ENCODE assay signal across 18 cellular contexts in the genomic region with DNA sequence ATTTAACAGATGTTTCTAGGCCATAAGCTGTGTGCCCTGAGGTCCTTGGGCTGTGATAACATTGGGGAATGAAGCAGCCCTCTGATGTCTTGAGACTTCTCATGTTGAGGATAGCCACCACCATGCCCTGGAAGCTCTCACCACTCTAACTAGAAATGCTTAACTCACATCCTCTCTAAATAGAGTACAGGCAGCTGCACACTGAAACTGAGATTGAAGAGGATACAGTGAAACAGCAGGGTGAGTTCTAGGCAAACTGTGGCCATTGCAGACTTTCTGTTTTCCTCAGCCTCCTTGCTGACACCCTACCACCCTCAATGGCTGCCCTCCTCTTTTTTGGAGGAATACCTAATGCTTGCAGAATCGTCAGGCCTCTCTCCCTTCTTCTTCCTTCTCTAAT. TPM values are rescaled to one million over a fixed set of nuclear protein-coding genes. Genes with fewer than 3 reads are reported as not detected.
A peak's percentile ranks its signal among the peaks of the same experiment; 100 is the strongest.
DNase-seq lines count a peak whose midpoint lies in the region; ATAC-seq and TF ChIP-seq lines count a peak whose summit lies in the region.
"Had no signal": no experiment of that assay in that cellular context is flagged by ENCODE, and none has a peak within 500 bp of the region (broad histone marks: within the 10 kb centered on the region; RNA-seq: fewer than 3 reads in every experiment).

No MANE protein-coding gene starts in this region.

- DNase-seq in GM20000 (ENCODE audit: low spot score) (peak; percentile 15), hypothalamus (lab: John Stamatoyannopoulos, UW) (no peak), substantia nigra (lab: John Stamatoyannopoulos, UW) (no peak), NOMO-1 (lab: John Stamatoyannopoulos, UW; ENCODE audit: unreplicated experiment in 2 of 2) (no peak), mucosa of descending colon (no peak)
- DNase-seq: activated CD4-positive, CD25-positive, alpha-beta regulatory T cell treated with anti-CD3 and anti-CD28 coated beads, Interleukin-2, amount 50 U/mL, for 72 hours; activated naive CD8-positive, alpha-beta T cell treated with anti-CD3 and anti-CD28 coated beads, Interleukin-2, amount 50 U/mL, for 24 hours; foreskin keratinocyte; Kasumi-1; mesenchymal stem cell; natural killer cell; NCI-H1436; stimulated activated CD4-positive, alpha-beta T cell treated with anti-CD3 and anti-CD28 coated beads, Interleukin-4, amount 100 ng/mL, for 1 hour; uterus had no signal

- no peaks in the 10 kb centered on the region for H3K36me3 ChIP-seq in mucosa of descending colon (ENCODE audit: low read depth)
- H3K36me3 ChIP-seq: uterus had no signal

- H3K4me3 ChIP-seq in mucosa of descending colon = no peak overlapping the region
- H3K4me3 ChIP-seq: uterus had no signal

- no peak overlapping the region for H3K27ac ChIP-seq in substantia nigra (ENCODE audit: low read depth, low read length, poor library complexity, severe bottlenecking)
- H3K27ac ChIP-seq: foreskin keratinocyte, uterus had no signal

- intact Hi-C loops in mucosa of descending colon (cut with DNase I, micrococcal nuclease) = no loop called here

- no peaks in the 10 kb centered on the region for H3K4me1 ChIP-seq in mucosa of descending colon (ENCODE audit: low read depth)
- H3K4me1 ChIP-seq: uterus had no signal

- ATAC-seq in GM18861 (IDR thresholded peaks at IDR 0.05; ENCODE audit: unreplicated experiment) = peak; percentile 67
- ATAC-seq in HG02678 (IDR thresholded peaks at IDR 0.05; ENCODE audit: unreplicated experiment) = peak; percentile 88
- peak; percentile 54 for ATAC-seq in HG03442 (IDR thresholded peaks at IDR 0.05; ENCODE audit: unreplicated experiment)
- ATAC-seq in mucosa of descending colon = no peak
- ATAC-seq: activated naive CD8-positive, alpha-beta T cell treated with anti-CD3 and anti-CD28 coated beads, Interleukin-2, amount 50 U/mL, for 24 hours; foreskin keratinocyte; natural killer cell; SK-N-SH treated with all-trans-retinoic acid at 6 μM for 48 hours had no signal

- TF ChIP-seq CTCF in GM20000 (IDR thresholded peaks at IDR 0.05; ENCODE audit: extremely low read depth, missing control alignments) (no peak), mucosa of descending colon (IDR thresholded peaks at IDR 0.05) (no peak)

- no peaks in the 10 kb centered on the region for H3K9me3 ChIP-seq in mucosa of descending colon
- H3K9me3 ChIP-seq: uterus had no signal

RNA-seq across cellular contexts. Expression of gene UTP15, which starts 22.4 kb away (rescaled TPM):
- total RNA-seq in mucosa of descending colon = 10 to 100 TPM; 11.9 to 15.0 (median 13.5) TPM

RNA-seq across cellular contexts. Expression of gene ANKRA2, which starts 22.5 kb away (rescaled TPM):
- total RNA-seq in mucosa of descending colon = 10 to 100 TPM; 20.8 to 23.8 (median 23.1) TPM

RNA-seq across cellular contexts. Expression of gene ARHGEF28, which starts 38.1 kb away (rescaled TPM):
- 10 to 100 TPM in 2 of 3 donors, 1 to 10 TPM in 1; 5.4 to 21.7 (median 11.6) TPM for total RNA-seq in mucosa of descending colon
